In the genomic region with DNA sequence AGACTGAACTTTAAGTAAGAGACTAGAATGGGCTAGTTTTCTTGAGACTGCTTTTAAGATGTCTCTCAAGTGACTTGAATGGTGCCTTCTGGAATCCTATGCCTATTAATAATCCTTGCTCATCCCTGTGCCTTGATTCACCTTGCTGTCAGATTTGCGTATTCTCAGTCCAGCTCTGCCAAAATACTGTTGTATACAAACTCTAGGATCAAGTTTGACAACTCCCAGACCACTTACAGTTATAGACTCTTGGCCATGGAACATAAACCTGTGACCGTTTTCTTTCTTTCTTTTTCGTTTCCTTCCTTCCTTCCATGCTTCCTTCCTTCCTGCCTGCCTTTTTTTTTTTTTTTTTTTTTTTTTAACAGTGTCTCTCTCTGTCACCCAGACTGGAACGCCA, we compare ENCODE assay signal across 36 cellular contexts.
"Had no signal": no experiment of that assay in that cellular context is flagged by ENCODE, and none has a peak within 500 bp of the region (broad histone marks: within the 10 kb centered on the region; RNA-seq: fewer than 3 reads in every experiment).

No MANE protein-coding gene starts in this region.

- DNase-seq: Karpas-422, Kasumi-1, KG1, MG63, MM.1S, MV-4-11, NCI-H1048, NCI-H1092, NCI-H1092 treated with DMSO at 0.1 percent for 48 hours, NCI-H1105, NCI-H1105 treated with DMSO at 0.1 percent for 48 hours, NCI-H1417, NCI-H1417 treated with DMSO at 0.1 percent for 48 hours, NCI-H1436, NCI-H1436 treated with DMSO at 0.1 percent for 48 hours, NCI-H146, NCI-H1694, NCI-H1694 treated with DMSO at 0.1 percent for 48 hours, NCI-H187, NCI-H187 treated with DMSO at 0.1 percent for 48 hours, NCI-H1930, NCI-H2029, NCI-H2029 treated with DMSO at 0.1 percent for 48 hours, NCI-H2081, NCI-H2081 treated with DMSO at 0.1 percent for 48 hours, NCI-H2107, NCI-H2171, NCI-H2171 treated with DMSO at 0.1 percent for 48 hours, NCI-H2227 treated with DMSO at 0.1 percent for 48 hours, NCI-H226, NCI-H345, NCI-H446, NCI-H446 treated with DMSO at 0.1 percent for 48 hours, NCI-H510A, NCI-H510A treated with DMSO at 0.1 percent for 48 hours had no signal

- H3K27me3 ChIP-seq: MG63 had no signal

- H3K36me3 ChIP-seq: MG63 had no signal

- H3K27ac ChIP-seq: KMS-11 had no signal

- H3K4me3 ChIP-seq: MG63 had no signal
